ENCODE assay signal across 8 cellular contexts in genomic region chr1:34865573-34865972, GRCh38. TPM values are rescaled to one million over a fixed set of nuclear protein-coding genes. Genes with fewer than 3 reads are reported as not detected.
DNase-seq lines count a peak whose midpoint lies in the region; ATAC-seq and TF ChIP-seq lines count a peak whose summit lies in the region.

No MANE protein-coding gene starts in this region.

- H3K9me3 Mint-ChIP-seq in T-cell: no peaks in the 10 kb centered on the region

- no peak for ATAC-seq in T-cell (replicated peaks in 1 of 4)
- ATAC-seq in sciatic nerve: no peak
- no peak for ATAC-seq in GM21381 (IDR thresholded peaks at IDR 0.05; ENCODE audit: unreplicated experiment)
- no peak for ATAC-seq in GM18870 (IDR thresholded peaks at IDR 0.05; ENCODE audit: unreplicated experiment)

- in situ Hi-C loops in G401 (cut with HindIII; ENCODE audit: low sequenced_read_pairs): no loop called here

- TF ChIP-seq CTCF in GM12875 (IDR thresholded peaks at IDR 0.05; ENCODE audit: borderline replicate concordance, insufficient read depth, low read depth, low read length): no peak
- TF ChIP-seq CTCF in foreskin fibroblast (IDR thresholded peaks at IDR 0.05; ENCODE audit: low read depth, low read length): no peak

- peaks cover 31 to 52% (median 36%) of the 10 kb centered on the region in 3 donors for H3K4me1 Mint-ChIP-seq in T-cell

- intact Hi-C loops in sciatic nerve (cut with DNase I): loop anchor here (5.0 kb wide), 1 partner anchor 78 kb away; no protein-coding TSS in a partner anchor

- no peaks in the 10 kb centered on the region for H3K27me3 Mint-ChIP-seq in T-cell

- DNase-seq in T-cell: no peak
- DNase-seq in foreskin fibroblast: no peak
- DNase-seq in sciatic nerve (ENCODE audit: low spot score): peak; percentile 57
- no peak for DNase-seq in G401 (ENCODE audit: low spot score)
- no peak for DNase-seq in NCI-H2081 (lab: John Stamatoyannopoulos, UW)

- H3K4me3 Mint-ChIP-seq in T-cell: peak overlapping the region; percentile 50 to 86 (median 82)

- H3K4me3 ChIP-seq in GM12875 (ENCODE audit: low read depth, low read length): peak overlapping the region; percentile 79
- H3K4me3 ChIP-seq in foreskin fibroblast (ENCODE audit: low read depth in 1 of 2, low read length in 2 of 2): peak overlapping the region; percentile 68 to 73

- POLR2A ChIA-PET in T-cell (lab: Charles Lee): no interaction called here

- CTCF ChIA-PET in T-cell (lab: Charles Lee): interaction anchor here (1.7 to 4.8 kb wide), 2 partner anchors 13 kb away, joined by 12 to 37 read pairs; no protein-coding TSS in a partner anchor

- peak overlapping the region in 1 of 2 donors; percentile 34 for H3K27ac Mint-ChIP-seq in T-cell

- no peaks in the 10 kb centered on the region for H3K36me3 Mint-ChIP-seq in T-cell

RNA-seq across cellular contexts. Expression of gene SMIM12, which starts 6.0 kb away (rescaled TPM):
- total RNA-seq in T-cell (10 to 100 TPM; 29.8 to 46.7 (median 37.1) TPM), sciatic nerve (36.2 TPM)
- 64.5 and 72.1 TPM in 2 replicates for total RNA-seq in G401 (2014; rRNA removed; shearing (Covaris generic))
